1 cellular context compared by ENCODE assay signal in genomic region chr22:38317995-38318715, GRCh38.
TF ChIP-seq lines count a peak whose summit lies in the region.

No MANE protein-coding gene starts in this region.

TF ChIP-seq in K562, 482 proteins besides CTCF, POLR2A, EP300 and RAD21 (continued from another document and continues in another):
- TF ChIP-seq THRA (IDR thresholded peaks at IDR 0.05), result no peak
- peak; percentile 66; the same call in 1 of the 2 replicates for TF ChIP-seq POLR2AphosphoS5 (IDR thresholded peaks at IDR 0.05; ENCODE audit: control insufficient read depth, insufficient read depth, low read depth, low read length)
- no peak for TF ChIP-seq RBM22 (IDR thresholded peaks at IDR 0.05; ENCODE audit: low read depth, low read length, poor library complexity, severe bottlenecking)
- no peak for TF ChIP-seq PTTG1 (tag; IDR thresholded peaks at IDR 0.05; ENCODE audit: low read depth)
- TF ChIP-seq ZNF12 (CRISPR knock-in tag; IDR thresholded peaks at IDR 0.05), result no peak
- 0 out of 2 replicates have a peak, but pooled peaks have one; percentile 41 for TF ChIP-seq NR4A1 (CRISPR knock-in tag; IDR thresholded peaks at IDR 0.05)
- TF ChIP-seq NR4A1 (tag; IDR thresholded peaks at IDR 0.05), result 0 out of 2 replicates have a peak, but pooled peaks have one; percentile 45
- TF ChIP-seq GMEB1 (CRISPR knock-in tag; IDR thresholded peaks at IDR 0.05), result 0 out of 2 replicates have a peak, but pooled peaks have one; percentile 13
- no peak for TF ChIP-seq SMARCC2 (IDR thresholded peaks at IDR 0.05; ENCODE audit: low read depth)
- no peak for TF ChIP-seq PHB2 (IDR thresholded peaks at IDR 0.05; ENCODE audit: low read depth)
- TF ChIP-seq ATF2 (CRISPR knock-in tag; IDR thresholded peaks at IDR 0.05), result no peak
- TF ChIP-seq FIP1L1 (IDR thresholded peaks at IDR 0.05; ENCODE audit: low read depth, low read length, poor library complexity, severe bottlenecking), result no peak
- TF ChIP-seq ZNF717 (CRISPR knock-in tag; IDR thresholded peaks at IDR 0.05), result no peak
- TF ChIP-seq NFXL1 (CRISPR knock-in tag; IDR thresholded peaks at IDR 0.05), result no peak
- TF ChIP-seq ZBTB1 (CRISPR knock-in tag; IDR thresholded peaks at IDR 0.05; ENCODE audit: borderline replicate concordance, low read depth), result no peak
- TF ChIP-seq ZNF280A (IDR thresholded peaks at IDR 0.05; ENCODE audit: low read depth, partially characterized antibody), result no peak
- TF ChIP-seq FOXJ2 (tag; IDR thresholded peaks at IDR 0.05), result no peak
- no peak for TF ChIP-seq NFATC3 (IDR thresholded peaks at IDR 0.05)
- TF ChIP-seq ZFP91 (CRISPR knock-in tag; IDR thresholded peaks at IDR 0.05), result no peak
- no peak for TF ChIP-seq DNMT1 (IDR thresholded peaks at IDR 0.05)
- TF ChIP-seq ZFX (CRISPR knock-in tag; IDR thresholded peaks at IDR 0.05), result peak; percentile 53
- TF ChIP-seq KLF10 (CRISPR knock-in tag; IDR thresholded peaks at IDR 0.05), result no peak
- no peak for TF ChIP-seq ZFPM2 (CRISPR knock-in tag; IDR thresholded peaks at IDR 0.05)
- no peak for TF ChIP-seq CBFA2T3 (IDR thresholded peaks at IDR 0.05)
- TF ChIP-seq ZNF695 (CRISPR knock-in tag; IDR thresholded peaks at IDR 0.05), result no peak
- TF ChIP-seq MCM3 (IDR thresholded peaks at IDR 0.05), result no peak
- TF ChIP-seq ZNF644 (tag; IDR thresholded peaks at IDR 0.05; ENCODE audit: low read depth), result no peak
- 0 out of 2 replicates have a peak, but pooled peaks have one; percentile 41 for TF ChIP-seq RNF2 (IDR thresholded peaks at IDR 0.05)
- peak; percentile 91 for TF ChIP-seq ZNF263 (CRISPR knock-in tag; IDR thresholded peaks at IDR 0.05; ENCODE audit: borderline replicate concordance)
- peak; percentile 30 to 34; a peak in 2 of 4 replicates for TF ChIP-seq FOXK2 (conservative IDR thresholded peaks at IDR 0.05 in 1 of 2, IDR thresholded peaks at IDR 0.05 in 1 of 2; ENCODE audit: low read depth in 2 of 2)
- no peak for TF ChIP-seq ARID4B (CRISPR knock-in tag; IDR thresholded peaks at IDR 0.05)
- TF ChIP-seq ELF2 (CRISPR knock-in tag; IDR thresholded peaks at IDR 0.05), result peak; percentile 65
- TF ChIP-seq SRF (CRISPR knock-in tag; IDR thresholded peaks at IDR 0.05), result no peak; a peak in 1 of 4 replicates
- TF ChIP-seq BRF1 (IDR thresholded peaks at IDR 0.05; ENCODE audit: borderline replicate concordance, extremely low read depth, insufficient read length), result no peak
- no peak for TF ChIP-seq ZNF398 (CRISPR knock-in tag; IDR thresholded peaks at IDR 0.05)
- no peak for TF ChIP-seq NFE2 (IDR thresholded peaks at IDR 0.05; ENCODE audit: low read depth)
- TF ChIP-seq SRSF1 (IDR thresholded peaks at IDR 0.05; ENCODE audit: low read depth, low read length), result no peak
- TF ChIP-seq STAT5B (CRISPR knock-in tag; IDR thresholded peaks at IDR 0.05), result no peak
- TF ChIP-seq ZNF282 (CRISPR knock-in tag; IDR thresholded peaks at IDR 0.05), result no peak
- no peak for TF ChIP-seq E2F3 (CRISPR knock-in tag; IDR thresholded peaks at IDR 0.05)
- TF ChIP-seq ZNF449 (CRISPR knock-in tag; IDR thresholded peaks at IDR 0.05), result no peak
- no peak for TF ChIP-seq ZNF408 (CRISPR knock-in tag; IDR thresholded peaks at IDR 0.05; ENCODE audit: low read depth)
- no peak for TF ChIP-seq TRIM24 (IDR thresholded peaks at IDR 0.05)
- no peak for TF ChIP-seq HLTF (IDR thresholded peaks at IDR 0.05)
- no peak for TF ChIP-seq ZMIZ1 (IDR thresholded peaks at IDR 0.05; ENCODE audit: low read depth in 2 of 2, low read length in 2 of 2)
- TF ChIP-seq TCF15 (CRISPR knock-in tag; IDR thresholded peaks at IDR 0.05), result no peak
- no peak for TF ChIP-seq NBN (IDR thresholded peaks at IDR 0.05; ENCODE audit: low read depth)
- TF ChIP-seq SOX6 (IDR thresholded peaks at IDR 0.05), result 0 out of 2 replicates have a peak, but pooled peaks have one; percentile 12
